In genomic region chr11:94988748-94989147, GRCh38 we compare ENCODE assay signal across 40 cellular contexts. TPM values are rescaled to one million over a fixed set of nuclear protein-coding genes. Genes with fewer than 3 reads are reported as not detected.
"Had no signal": no experiment of that assay in that cellular context is flagged by ENCODE, and none has a peak within 500 bp of the region (broad histone marks: within the 10 kb centered on the region; RNA-seq: fewer than 3 reads in every experiment).

No MANE protein-coding gene starts in this region.

- ATAC-seq: activated naive CD8-positive, alpha-beta T cell treated with anti-CD3 and anti-CD28 coated beads, Interleukin-2, amount 50 U/mL, for 24 hours; activated T-cell treated with anti-CD3 and anti-CD28 coated beads, Interleukin-2, amount 50 U/mL, for 4 hours; body of pancreas had no signal

- DNase-seq: activated effector memory CD4-positive, alpha-beta T cell treated with anti-CD3 and anti-CD28 coated beads, Interleukin-2, amount 50 U/mL, for 16 hours; activated effector memory CD4-positive, alpha-beta T cell treated with Interleukin-2 at 50 U/mL for 16 hours; activated gamma-delta T cell; activated gamma-delta T cell treated with Interleukin-2 at 50 U/mL for 16 hours; activated naive CD4-positive, alpha-beta T cell; activated naive CD4-positive, alpha-beta T cell treated with anti-CD3 and anti-CD28 coated beads for 36 hours; activated naive CD4-positive, alpha-beta T cell treated with anti-CD3 and anti-CD28 coated beads, Interleukin-2, amount 10 ng/mL, durations not matched to agents 7 days and 5 days; activated naive CD4-positive, alpha-beta T cell treated with anti-CD3 and anti-CD28 coated beads, Interleukin-2, amount 50 U/mL, for 16 hours; activated naive CD4-positive, alpha-beta T cell treated with Interleukin-2 at 50 U/mL for 16 hours; activated naive CD8-positive, alpha-beta T cell treated with anti-CD3 and anti-CD28 coated beads for 36 hours; activated naive CD8-positive, alpha-beta T cell treated with anti-CD3 and anti-CD28 coated beads, Interleukin-2, amount 10 ng/mL, durations not matched to agents 7 days and 5 days; activated naive CD8-positive, alpha-beta T cell treated with anti-CD3 and anti-CD28 coated beads, Interleukin-2, amount 50 U/mL, for 24 hours; activated T-cell treated with anti-CD3 and anti-CD28 coated beads for 4 hours; activated T-cell treated with anti-CD3 and anti-CD28 coated beads, Interleukin-2, amount 50 U/mL, for 24 hours; activated T-cell treated with anti-CD3 and anti-CD28 coated beads, Interleukin-2, amount 50 U/mL, for 4 hours; activated T-cell treated with anti-CD3 and anti-CD28 coated beads, Interleukin-2, amount 50 U/mL, for 48 hours; adrenal gland; amniotic stem cell; amygdala; anterior cingulate cortex; aorta; body of pancreas; brain microvascular endothelial cell; caudate nucleus; central memory CD4-positive, alpha-beta T cell; cerebellar nuclear complex had no signal

- H3K4me1 Mint-ChIP-seq: activated naive CD4-positive, alpha-beta T cell treated with anti-CD3 and anti-CD28 coated beads, Interleukin-2, amount 10 ng/mL, durations not matched to agents 7 days and 5 days; activated naive CD4-positive, alpha-beta T cell treated with anti-CD3 and anti-CD28 coated beads, Interleukin-2, amount 50 U/mL, for 24 hours; activated naive CD8-positive, alpha-beta T cell treated with anti-CD3 and anti-CD28 coated beads for 36 hours; activated naive CD8-positive, alpha-beta T cell treated with anti-CD3 and anti-CD28 coated beads, Interleukin-2, amount 10 ng/mL, durations not matched to agents 7 days and 5 days; activated naive CD8-positive, alpha-beta T cell treated with anti-CD3 and anti-CD28 coated beads, Interleukin-2, amount 50 U/mL, for 24 hours; brain; central memory CD8-positive, alpha-beta T cell had no signal

- H3K36me3 Mint-ChIP-seq: activated naive CD4-positive, alpha-beta T cell treated with anti-CD3 and anti-CD28 coated beads, Interleukin-2, amount 10 ng/mL, durations not matched to agents 7 days and 5 days; activated naive CD4-positive, alpha-beta T cell treated with anti-CD3 and anti-CD28 coated beads, Interleukin-2, amount 50 U/mL, for 72 hours; activated naive CD8-positive, alpha-beta T cell treated with anti-CD3 and anti-CD28 coated beads for 36 hours; activated naive CD8-positive, alpha-beta T cell treated with anti-CD3 and anti-CD28 coated beads, Interleukin-2, amount 10 ng/mL, durations not matched to agents 7 days and 5 days; brain had no signal

- H3K27ac Mint-ChIP-seq: activated naive CD4-positive, alpha-beta T cell treated with anti-CD3 and anti-CD28 coated beads for 36 hours; activated naive CD4-positive, alpha-beta T cell treated with anti-CD3 and anti-CD28 coated beads, Interleukin-2, amount 10 ng/mL, durations not matched to agents 7 days and 5 days; activated naive CD4-positive, alpha-beta T cell treated with anti-CD3 and anti-CD28 coated beads, Interleukin-2, amount 50 U/mL, for 24 hours; activated naive CD4-positive, alpha-beta T cell treated with anti-CD3 and anti-CD28 coated beads, Interleukin-2, amount 50 U/mL, for 72 hours; activated naive CD8-positive, alpha-beta T cell; activated naive CD8-positive, alpha-beta T cell treated with anti-CD3 and anti-CD28 coated beads for 36 hours; activated naive CD8-positive, alpha-beta T cell treated with anti-CD3 and anti-CD28 coated beads, Interleukin-2, amount 10 ng/mL, durations not matched to agents 7 days and 5 days; activated naive CD8-positive, alpha-beta T cell treated with anti-CD3 and anti-CD28 coated beads, Interleukin-2, amount 50 U/mL, for 24 hours; activated T-cell treated with anti-CD3 and anti-CD28 coated beads, Interleukin-2, amount 50 U/mL, for 24 hours; activated T-helper 1 cell treated with anti-CD3 and anti-CD28 coated beads, Interleukin-12 subunit alpha, Interleukin-12 subunit beta, Interleukin-2, Interleukin-4 antibody, amounts not matched to agents 30 ng/mL and 10 ng/mL and 1 ng/mL, durations not matched to agents 14 hours and 24 hours and 36 hours; activated T-helper 2 cell treated with anti-CD3 and anti-CD28 coated beads, Interferon-gamma antibody, Interleukin-2, Interleukin-4, amounts not matched to agents 10 μg/mL and 5 μg/mL and 100 μg/mL, durations not matched to agents 14 hours and 24 hours and 36 hours; brain had no signal

- H3K9me3 Mint-ChIP-seq: activated naive CD4-positive, alpha-beta T cell treated with anti-CD3 and anti-CD28 coated beads for 36 hours; activated naive CD4-positive, alpha-beta T cell treated with anti-CD3 and anti-CD28 coated beads, Interleukin-2, amount 10 ng/mL, durations not matched to agents 7 days and 5 days; activated naive CD4-positive, alpha-beta T cell treated with anti-CD3 and anti-CD28 coated beads, Interleukin-2, amount 50 U/mL, for 24 hours; activated naive CD4-positive, alpha-beta T cell treated with anti-CD3 and anti-CD28 coated beads, Interleukin-2, amount 50 U/mL, for 72 hours; activated naive CD8-positive, alpha-beta T cell treated with anti-CD3 and anti-CD28 coated beads for 36 hours; activated naive CD8-positive, alpha-beta T cell treated with anti-CD3 and anti-CD28 coated beads, Interleukin-2, amount 10 ng/mL, durations not matched to agents 7 days and 5 days; activated naive CD8-positive, alpha-beta T cell treated with anti-CD3 and anti-CD28 coated beads, Interleukin-2, amount 50 U/mL, for 24 hours; activated T-cell treated with anti-CD3 and anti-CD28 coated beads, Interleukin-2, amount 50 U/mL, for 24 hours; activated T-cell treated with anti-CD3 and anti-CD28 coated beads, Interleukin-2, amount 50 U/mL, for 4 hours; activated T-helper 1 cell treated with anti-CD3 and anti-CD28 coated beads, Interleukin-12 subunit alpha, Interleukin-12 subunit beta, Interleukin-2, Interleukin-4 antibody, amounts not matched to agents 30 ng/mL and 10 ng/mL and 1 ng/mL, durations not matched to agents 14 hours and 24 hours and 36 hours; activated T-helper 2 cell treated with anti-CD3 and anti-CD28 coated beads, Interferon-gamma antibody, Interleukin-2, Interleukin-4, amounts not matched to agents 10 μg/mL and 5 μg/mL and 100 μg/mL, durations not matched to agents 14 hours and 24 hours and 36 hours; brain; central memory CD8-positive, alpha-beta T cell had no signal

- H3K4me3 Mint-ChIP-seq: activated naive CD4-positive, alpha-beta T cell treated with anti-CD3 and anti-CD28 coated beads for 36 hours; activated naive CD4-positive, alpha-beta T cell treated with anti-CD3 and anti-CD28 coated beads, Interleukin-2, amount 10 ng/mL, durations not matched to agents 7 days and 5 days; activated naive CD4-positive, alpha-beta T cell treated with anti-CD3 and anti-CD28 coated beads, Interleukin-2, amount 50 U/mL, for 24 hours; activated naive CD8-positive, alpha-beta T cell; activated naive CD8-positive, alpha-beta T cell treated with anti-CD3 and anti-CD28 coated beads for 36 hours; activated naive CD8-positive, alpha-beta T cell treated with anti-CD3 and anti-CD28 coated beads, Interleukin-2, amount 10 ng/mL, durations not matched to agents 7 days and 5 days; activated naive CD8-positive, alpha-beta T cell treated with anti-CD3 and anti-CD28 coated beads, Interleukin-2, amount 50 U/mL, for 24 hours; activated T-cell treated with anti-CD3 and anti-CD28 coated beads, Interleukin-2, amount 50 U/mL, for 24 hours; activated T-cell treated with anti-CD3 and anti-CD28 coated beads, Interleukin-2, amount 50 U/mL, for 4 hours; activated T-helper 1 cell treated with anti-CD3 and anti-CD28 coated beads, Interleukin-12 subunit alpha, Interleukin-12 subunit beta, Interleukin-2, Interleukin-4 antibody, amounts not matched to agents 30 ng/mL and 10 ng/mL and 1 ng/mL, durations not matched to agents 14 hours and 24 hours and 36 hours; brain; central memory CD8-positive, alpha-beta T cell had no signal

RNA-seq across cellular contexts. Expression of gene KDM4D, which starts 15.2 kb away (rescaled TPM):
- total RNA-seq: ascending aorta had no signal

RNA-seq across cellular contexts. Expression of gene KDM4E, which starts 36.3 kb away (rescaled TPM):
- total RNA-seq: activated naive CD4-positive, alpha-beta T cell treated with anti-CD3 and anti-CD28 coated beads for 36 hours; activated naive CD8-positive, alpha-beta T cell treated with anti-CD3 and anti-CD28 coated beads for 36 hours; activated naive CD8-positive, alpha-beta T cell treated with anti-CD3 and anti-CD28 coated beads, Interleukin-2, amount 10 ng/mL, durations not matched to agents 7 days and 5 days; activated T-cell treated with anti-CD3 and anti-CD28 coated beads, Interleukin-2, amount 50 U/mL, for 4 hours; activated T-helper 1 cell treated with anti-CD3 and anti-CD28 coated beads, Interleukin-12 subunit alpha, Interleukin-12 subunit beta, Interleukin-2, Interleukin-4 antibody, amounts not matched to agents 30 ng/mL and 10 ng/mL and 1 ng/mL, durations not matched to agents 14 hours and 24 hours and 36 hours; activated T-helper 2 cell treated with anti-CD3 and anti-CD28 coated beads, Interferon-gamma antibody, Interleukin-2, Interleukin-4, amounts not matched to agents 10 μg/mL and 5 μg/mL and 100 μg/mL, durations not matched to agents 14 hours and 24 hours and 36 hours; adrenal gland; aorta; ascending aorta; body of pancreas; breast epithelium; bronchial epithelial cell; cardiac muscle cell; cardiac septum; cerebellum; chondrocyte had no signal
